ENCODE assay signal across 9 cellular contexts in the genomic region with DNA sequence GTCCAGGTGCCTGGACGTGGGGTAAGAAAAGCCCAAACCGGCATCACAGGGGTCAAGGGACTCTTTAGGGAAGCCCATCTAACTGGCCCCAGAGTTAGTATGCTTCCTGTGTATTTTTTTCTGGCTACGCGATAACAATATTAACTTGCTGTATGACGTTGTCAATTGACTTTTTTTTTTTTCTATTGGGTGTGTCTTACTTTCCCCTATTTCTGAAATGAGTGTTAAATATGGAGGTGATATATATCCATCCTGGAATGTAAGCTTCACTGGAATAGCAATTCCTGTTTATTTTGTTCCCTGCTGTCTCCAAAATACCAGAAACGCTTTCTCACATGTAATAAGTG. TPM values are rescaled to one million over a fixed set of nuclear protein-coding genes. Genes with fewer than 3 reads are reported as not detected.
DNase-seq lines count a peak whose midpoint lies in the region; ATAC-seq and TF ChIP-seq lines count a peak whose summit lies in the region.
"Had no signal": no experiment of that assay in that cellular context is flagged by ENCODE, and none has a peak within 500 bp of the region (broad histone marks: within the 10 kb centered on the region; RNA-seq: fewer than 3 reads in every experiment).

No MANE protein-coding gene starts in this region.

- no peaks in the 10 kb centered on the region for H3K4me1 ChIP-seq in Peyer's patch

- no peaks in the 10 kb centered on the region for H3K9me3 ChIP-seq in Peyer's patch

- H3K27ac Mint-ChIP-seq in progenitor cell of endocrine pancreas: no peak overlapping the region

- peaks cover 24% of the 10 kb centered on the region for H3K4me1 Mint-ChIP-seq in progenitor cell of endocrine pancreas (ENCODE audit: low read depth)

- no peaks in the 10 kb centered on the region for H3K36me3 Mint-ChIP-seq in progenitor cell of endocrine pancreas (ENCODE audit: insufficient read depth)

- no peaks in the 10 kb centered on the region for H3K9me3 Mint-ChIP-seq in progenitor cell of endocrine pancreas (ENCODE audit: low read depth)

- H3K4me3 Mint-ChIP-seq in progenitor cell of endocrine pancreas (ENCODE audit: low read depth): peak overlapping the region; percentile 79

- peak; percentile 2 for ATAC-seq in GM19328 (IDR thresholded peaks at IDR 0.05; ENCODE audit: unreplicated experiment)

- H3K36me3 ChIP-seq in Peyer's patch: no peaks in the 10 kb centered on the region

- H3K4me3 ChIP-seq in Peyer's patch: peak overlapping the region; percentile 34 to 67 (median 54)

- peaks cover 43% of the 10 kb centered on the region for H3K27me3 Mint-ChIP-seq in progenitor cell of endocrine pancreas

- no peak for TF ChIP-seq CTCF in Peyer's patch (IDR thresholded peaks at IDR 0.05)
- no peak for TF ChIP-seq CTCF in progenitor cell of endocrine pancreas (IDR thresholded peaks at IDR 0.05; ENCODE audit: unreplicated experiment)

- H3K27me3 ChIP-seq in Peyer's patch: no peaks in the 10 kb centered on the region

- H3K27ac ChIP-seq in Peyer's patch: peak overlapping the region in 2 of 4 donors; percentile 22 to 41

- DNase-seq in Peyer's patch: no peak
- peak; percentile 6 for DNase-seq in fibroblast of peridontal ligament (ENCODE audit: extremely low read depth)
- DNase-seq in progenitor cell of endocrine pancreas (ENCODE audit: low spot score, unreplicated experiment): no peak
- DNase-seq in iPS-NIHi11 (ENCODE audit: low spot score): no peak
- no peak for DNase-seq in stimulated activated CD4-positive, alpha-beta T cell treated with anti-CD3 and anti-CD28 coated beads, Interleukin-2, amount 100 ng/mL, for 24 hours
- no peak for DNase-seq in posterior vena cava (ENCODE audit: low spot score)
- DNase-seq in NCI-H1436 treated with DMSO at 0.1 percent for 48 hours (lab: John Stamatoyannopoulos, UW): no peak
- DNase-seq: SIG-M5 had no signal

- TF ChIP-seq POLR2A in Peyer's patch (IDR thresholded peaks at IDR 0.05): no peak

- intact Hi-C loops in posterior vena cava (cut with DNase I): no loop called here

RNA-seq across cellular contexts. Expression of a gene that starts 0.6 kb away (rescaled TPM):
- total RNA-seq in Peyer's patch (not detected), progenitor cell of endocrine pancreas (not detected in 2 replicates), posterior vena cava (not detected)
